ENCODE assay signal across 25 cellular contexts in genomic region chr6:137740967-137741761, GRCh38.
A peak's percentile ranks its signal among the peaks of the same experiment; 100 is the strongest.
DNase-seq lines count a peak whose midpoint lies in the region; ATAC-seq and TF ChIP-seq lines count a peak whose summit lies in the region.
"Had no signal": no experiment of that assay in that cellular context is flagged by ENCODE, and none has a peak within 500 bp of the region (broad histone marks: within the 10 kb centered on the region; RNA-seq: fewer than 3 reads in every experiment).

No MANE protein-coding gene starts in this region.

- POLR2A ChIA-PET in GM10248 (lab: Yijun Ruan, JAX), result interaction anchor here (0.5 kb wide), 1 partner anchor 501 kb away, joined by 3 read pairs; no protein-coding TSS in a partner anchor

- H3K4me3 Mint-ChIP-seq in GM23338, result no peak overlapping the region
- H3K4me3 Mint-ChIP-seq: activated CD4-positive, alpha-beta T cell treated with anti-CD3 and anti-CD28 coated beads, Interleukin-2, amount 10 ng/mL, durations not matched to agents 7 days and 5 days; activated naive CD8-positive, alpha-beta T cell treated with anti-CD3 and anti-CD28 coated beads, Interleukin-2, amount 10 ng/mL, durations not matched to agents 7 days and 5 days; immature natural killer cell had no signal

- H3K36me3 Mint-ChIP-seq in GM23338 (ENCODE audit: low read depth), result no peaks in the 10 kb centered on the region
- H3K36me3 Mint-ChIP-seq: activated naive CD8-positive, alpha-beta T cell treated with anti-CD3 and anti-CD28 coated beads, Interleukin-2, amount 10 ng/mL, durations not matched to agents 7 days and 5 days; immature natural killer cell had no signal

- H3K9me2 ChIP-seq in GM23338 (ENCODE audit: insufficient read depth), result no peaks in the 10 kb centered on the region

- no peaks in the 10 kb centered on the region for H4K20me1 ChIP-seq in GM23338 (replicated peaks; ENCODE audit: insufficient read depth)

- TF ChIP-seq CTCF in GM10248 (IDR thresholded peaks at IDR 0.05; ENCODE audit: control extremely low read depth, extremely low read depth, low read depth, missing control alignments), result peak; percentile 13
- TF ChIP-seq CTCF in GM23338 (conservative IDR thresholded peaks at IDR 0.05; ENCODE audit: low read depth in 2 of 2), result peak; percentile 46

- no peak for DNase-seq in GM10248 (ENCODE audit: extremely low spot score)
- peak; percentile 64 for DNase-seq in GM23338 (ENCODE audit: low spot score)
- peak; percentile 6 for DNase-seq in NT2/D1 (ENCODE audit: low read depth, low spot score)
- peak; percentile 17 for DNase-seq in iPS DF 19.7 (ENCODE audit: low read depth, low spot score)
- DNase-seq in occipital lobe (lab: John Stamatoyannopoulos, UW), result no peak
- no peak for DNase-seq in NCI-H446 (lab: John Stamatoyannopoulos, UW)
- no peak for DNase-seq in NCI-H1417 treated with DMSO at 0.1 percent for 48 hours (lab: John Stamatoyannopoulos, UW)
- DNase-seq: activated CD4-positive, alpha-beta T cell treated with anti-CD3 and anti-CD28 coated beads, Interleukin-2, amount 10 ng/mL, durations not matched to agents 7 days and 5 days; activated naive CD8-positive, alpha-beta T cell treated with anti-CD3 and anti-CD28 coated beads, Interleukin-2, amount 10 ng/mL, durations not matched to agents 7 days and 5 days; body of pancreas; effector CD8-positive, alpha-beta T cell; GDM1; immature natural killer cell; IMR-90; NCI-H1930; NCI-H510A treated with DMSO at 0.1 percent for 48 hours; PC-9; SHP77 treated with DMSO at 0.1 percent for 48 hours; stimulated activated CD4-positive, alpha-beta T cell treated with anti-CD3 and anti-CD28 coated beads, Interleukin-2, amount 100 ng/mL, for 48 hours; stimulated activated naive CD8-positive, alpha-beta T cell treated with anti-CD3 and anti-CD28 coated beads, Interleukin-15, Interleukin-2, amounts not matched to agents 100 U/mL and 50 U/mL, for 24 hours; tibial artery had no signal

- CTCF ChIA-PET in GM10248 (lab: Yijun Ruan, JAX), result interaction anchor here (0.7 to 1.8 kb wide), 10 partner anchors 8 to 192 kb away, joined by 3 to 7 read pairs (median 4); no protein-coding TSS in a partner anchor

- no peak overlapping the region for H3K27ac ChIP-seq in GM23338 (ENCODE audit: low read depth)
- H3K27ac ChIP-seq: body of pancreas, PC-9, prostate gland, tibial artery had no signal

- no peaks in the 10 kb centered on the region for H3F3A ChIP-seq in GM23338 (replicated peaks; ENCODE audit: low read depth)

- H3K27me3 ChIP-seq in GM23338 (ENCODE audit: insufficient read depth), result no peaks in the 10 kb centered on the region
- no peaks in the 10 kb centered on the region for H3K27me3 ChIP-seq in NT2/D1 (ENCODE audit: insufficient read depth, insufficient read length)
- H3K27me3 ChIP-seq: body of pancreas, tibial artery had no signal

- peak overlapping the region; percentile 70; the same call in 1 of the 2 replicates for H2AFZ ChIP-seq in GM23338
- H2AFZ ChIP-seq: PC-9 had no signal

- no peaks in the 10 kb centered on the region for H3K36me3 ChIP-seq in GM23338 (ENCODE audit: insufficient read depth)
- H3K36me3 ChIP-seq in NT2/D1 (ENCODE audit: insufficient read depth, insufficient read length, low read length), result no peaks in the 10 kb centered on the region
- H3K36me3 ChIP-seq: prostate gland, tibial artery had no signal

- H3K4me1 ChIP-seq in GM23338 (ENCODE audit: insufficient read depth) (no peaks in the 10 kb centered on the region), NT2/D1 (ENCODE audit: insufficient read depth, insufficient read length) (no peaks in the 10 kb centered on the region)
- H3K4me1 ChIP-seq: body of pancreas, prostate gland, tibial artery had no signal

- no peaks in the 10 kb centered on the region for H3K79me2 ChIP-seq in GM23338 (replicated peaks; ENCODE audit: insufficient read depth)

- no peak overlapping the region for H3K27ac Mint-ChIP-seq in GM23338
- H3K27ac Mint-ChIP-seq: activated CD4-positive, alpha-beta T cell treated with anti-CD3 and anti-CD28 coated beads, Interleukin-2, amount 10 ng/mL, durations not matched to agents 7 days and 5 days; activated naive CD8-positive, alpha-beta T cell treated with anti-CD3 and anti-CD28 coated beads, Interleukin-2, amount 10 ng/mL, durations not matched to agents 7 days and 5 days; activated T-helper 2 cell treated with anti-CD3 and anti-CD28 coated beads, Interferon-gamma antibody, Interleukin-2, Interleukin-4, amounts not matched to agents 10 μg/mL and 5 μg/mL and 100 μg/mL, durations not matched to agents 14 hours and 24 hours and 36 hours had no signal

- H3K4me2 ChIP-seq in GM23338, result no peak overlapping the region
- H3K4me2 ChIP-seq: PC-9 had no signal

- ATAC-seq in GM23338 (peak; percentile 96), HG03442 (IDR thresholded peaks at IDR 0.05; ENCODE audit: unreplicated experiment) (no peak)
- ATAC-seq: body of pancreas; stimulated activated naive CD8-positive, alpha-beta T cell treated with anti-CD3 and anti-CD28 coated beads, Interleukin-15, Interleukin-2, amounts not matched to agents 100 U/mL and 50 U/mL, for 24 hours had no signal

- no peaks in the 10 kb centered on the region for H3K9me3 ChIP-seq in NT2/D1 (ENCODE audit: insufficient read depth, low read length)
- H3K9me3 ChIP-seq: body of pancreas, prostate gland, tibial artery had no signal

- peaks cover 8% of the 10 kb centered on the region; the same call in 2 of the 3 replicates for H3K4me1 Mint-ChIP-seq in GM23338

- H3K9ac ChIP-seq in NT2/D1 (ENCODE audit: insufficient read length, low read depth), result no peak overlapping the region

- H3K4me3 ChIP-seq in GM23338 (no peak overlapping the region), NT2/D1 (ENCODE audit: insufficient read length, low read depth) (no peak overlapping the region)
- H3K4me3 ChIP-seq: body of pancreas, PC-9, prostate gland, skin epidermis, tibial artery had no signal

- H3K27me3 Mint-ChIP-seq in GM23338 (ENCODE audit: insufficient read depth, low read depth, poor library complexity), result no peaks in the 10 kb centered on the region
- H3K27me3 Mint-ChIP-seq: activated CD4-positive, alpha-beta T cell treated with anti-CD3 and anti-CD28 coated beads, Interleukin-2, amount 10 ng/mL, durations not matched to agents 7 days and 5 days had no signal

- H3K9me3 Mint-ChIP-seq in GM23338, result no peaks in the 10 kb centered on the region
- H3K9me3 Mint-ChIP-seq: activated CD4-positive, alpha-beta T cell treated with anti-CD3 and anti-CD28 coated beads, Interleukin-2, amount 10 ng/mL, durations not matched to agents 7 days and 5 days; activated T-helper 2 cell treated with anti-CD3 and anti-CD28 coated beads, Interferon-gamma antibody, Interleukin-2, Interleukin-4, amounts not matched to agents 10 μg/mL and 5 μg/mL and 100 μg/mL, durations not matched to agents 14 hours and 24 hours and 36 hours had no signal

TF ChIP-seq in GM23338, 12 proteins besides CTCF, POLR2A, EP300 and RAD21 (continues in another document):
- no peak for TF ChIP-seq ZNF114 (CRISPR knock-in tag; IDR thresholded peaks at IDR 0.05)
- no peak for TF ChIP-seq REST (IDR thresholded peaks at IDR 0.05; ENCODE audit: unreplicated experiment)

Comparison
In these comparisons a context has a peak if more than half of its experiments do, and no peak if none do; other contexts are left out.
1. DNase-seq: peak in GM23338 (single experiment), NT2/D1 (single experiment) and iPS DF 19.7 (single experiment); none in GM10248 (single experiment), occipital lobe (single experiment), NCI-H446 (0 of 2) and NCI-H1417 treated with DMSO at 0.1 percent for 48 hours (single experiment).